Comparison of ENCODE assay signal across 9 cellular contexts in genomic region chr12:45745861-45746277, GRCh38. TPM values are rescaled to one million over a fixed set of nuclear protein-coding genes. Genes with fewer than 3 reads are reported as not detected.
DNase-seq lines count a peak whose midpoint lies in the region; ATAC-seq, FAIRE-seq and TF ChIP-seq lines count a peak whose summit lies in the region.
"Had no signal": no experiment of that assay in that cellular context is flagged by ENCODE, and none has a peak within 500 bp of the region (broad histone marks: within the 10 kb centered on the region; RNA-seq: fewer than 3 reads in every experiment).

No MANE protein-coding gene starts in this region.

- peaks cover 13% of the 10 kb centered on the region for H3K36me3 Mint-ChIP-seq in T-helper 1 cell treated with Interleukin-12 subunit alpha and Interleukin-12 subunit beta and Interleukin-4 antibody, amounts not matched to agents 30 μg/mL and 1 μg/mL, for 36 hours (ENCODE audit: low read depth)

- peak overlapping the region; percentile 1 for H3K27ac Mint-ChIP-seq in T-helper 1 cell treated with Interleukin-12 subunit alpha and Interleukin-12 subunit beta and Interleukin-4 antibody, amounts not matched to agents 30 μg/mL and 1 μg/mL, for 36 hours

- peak; percentile 69 for DNase-seq in ACHN
- no peak for DNase-seq in H54 (ENCODE audit: insufficient read length, low spot score)
- no peak for DNase-seq in left ventricle myocardium superior
- DNase-seq in ureter (ENCODE audit: low spot score), result no peak
- DNase-seq in SJCRH30, result no peak
- no peak for DNase-seq in DMS153 treated with DMSO at 0.1 percent for 48 hours (lab: John Stamatoyannopoulos, UW; ENCODE audit: unreplicated experiment)
- no peak for DNase-seq in tibial nerve (ENCODE audit: low spot score in 2 of 2)
- DNase-seq: gastrocnemius medialis had no signal

- FAIRE-seq in H54 (lab: Jason Lieb, UNC), result peak; percentile 62

- in situ Hi-C loops in ACHN (cut with HindIII; ENCODE audit: low pct_ligation_motif_present, low pct_unique_long_range_greater_than_20kb, low sequenced_read_pairs), result no loop called here

- H3K4me1 Mint-ChIP-seq in T-helper 1 cell treated with Interleukin-12 subunit alpha and Interleukin-12 subunit beta and Interleukin-4 antibody, amounts not matched to agents 30 μg/mL and 1 μg/mL, for 36 hours (ENCODE audit: low read depth), result peaks cover 31% of the 10 kb centered on the region

- no peak overlapping the region for H3K27ac ChIP-seq in SJCRH30
- H3K27ac ChIP-seq in tibial nerve, result no peak overlapping the region
- H3K27ac ChIP-seq: gastrocnemius medialis had no signal

- TF ChIP-seq POLR2A in H54 (IDR thresholded peaks at IDR 0.05; ENCODE audit: low read depth, low read length) (no peak), tibial nerve (IDR thresholded peaks at IDR 0.05) (no peak)

- 81 to 82% methylated on average over 1 of the region's 1 CpG for WGBS in tibial nerve, 2 donors

- H3K4me3 Mint-ChIP-seq in T-helper 1 cell treated with Interleukin-12 subunit alpha and Interleukin-12 subunit beta and Interleukin-4 antibody, amounts not matched to agents 30 μg/mL and 1 μg/mL, for 36 hours, result no peak overlapping the region

- TF ChIP-seq EP300 in tibial nerve (IDR thresholded peaks at IDR 0.05), result no peak

- H3K4me3 ChIP-seq in SJCRH30, result no peak overlapping the region
- no peak overlapping the region for H3K4me3 ChIP-seq in tibial nerve
- H3K4me3 ChIP-seq: gastrocnemius medialis had no signal

- intact Hi-C loops in left ventricle myocardium superior (cut with micrococcal nuclease), result loop anchor here (10.0 kb wide), 1 partner anchor 201 kb away; no protein-coding TSS in a partner anchor

- H3K27me3 ChIP-seq in SJCRH30 (no peaks in the 10 kb centered on the region), tibial nerve (no peaks in the 10 kb centered on the region)
- H3K27me3 ChIP-seq: gastrocnemius medialis had no signal

- peak; percentile 42 for ATAC-seq in left ventricle myocardium superior

- H3K9me3 Mint-ChIP-seq in T-helper 1 cell treated with Interleukin-12 subunit alpha and Interleukin-12 subunit beta and Interleukin-4 antibody, amounts not matched to agents 30 μg/mL and 1 μg/mL, for 36 hours, result peaks cover 5% of the 10 kb centered on the region

- H3K4me1 ChIP-seq in SJCRH30, result no peaks in the 10 kb centered on the region
- H3K4me1 ChIP-seq in tibial nerve, result peaks cover 0 to 9% (median 0%) of the 10 kb centered on the region in 4 donors

- no peaks in the 10 kb centered on the region for H3K27me3 Mint-ChIP-seq in T-helper 1 cell treated with Interleukin-12 subunit alpha and Interleukin-12 subunit beta and Interleukin-4 antibody, amounts not matched to agents 30 μg/mL and 1 μg/mL, for 36 hours (ENCODE audit: low read depth)

- H3K36me3 ChIP-seq in SJCRH30 (peaks cover 59% of the 10 kb centered on the region), tibial nerve (peaks cover 0 to 14% (median 0%) of the 10 kb centered on the region in 3 donors)
- H3K36me3 ChIP-seq: gastrocnemius medialis had no signal

- H3K9me3 ChIP-seq in SJCRH30 (replicated peaks) (peaks cover 14% of the 10 kb centered on the region; the same call in 1 of the 2 replicates), tibial nerve (peaks cover 0 to 6% (median 0%) of the 10 kb centered on the region in 4 donors)
- H3K9me3 ChIP-seq: gastrocnemius medialis had no signal

- peak in 2 of 5 experiments; percentile 27 to 32 for TF ChIP-seq CTCF in tibial nerve (IDR thresholded peaks at IDR 0.05)

RNA-seq across cellular contexts. Expression of gene ARID2, which starts 16.4 kb away (rescaled TPM):
- total RNA-seq in left ventricle myocardium superior (17.2 TPM), ureter (44.5 TPM), tibial nerve (10 to 100 TPM; 30.3 to 35.8 (median 32.8) TPM)
- 59.6 and 64.9 TPM in 2 replicates for total RNA-seq in SJCRH30 (2014; rRNA removed; shearing (Covaris generic))
